ENCODE assay signal across 8 cellular contexts in genomic region chr18:36676629-36677028, GRCh38.
"Had no signal": no experiment of that assay in that cellular context is flagged by ENCODE, and none has a peak within 500 bp of the region (broad histone marks: within the 10 kb centered on the region; RNA-seq: fewer than 3 reads in every experiment).

No MANE protein-coding gene starts in this region.

- H3K4me3 ChIP-seq: GM23248, HAP-1, K562 had no signal

- DNase-seq: GM23248, GOT3, H7, IMR-90, KG1 had no signal

- H3K36me3 ChIP-seq: HAP-1 had no signal

- FAIRE-seq: HTR-8/SVneo, K562 had no signal

- H3K27ac ChIP-seq: GM23248 had no signal

- H3K9ac ChIP-seq: GM23248 had no signal
